Comparison of ENCODE assay signal across 10 cellular contexts in the genomic region with DNA sequence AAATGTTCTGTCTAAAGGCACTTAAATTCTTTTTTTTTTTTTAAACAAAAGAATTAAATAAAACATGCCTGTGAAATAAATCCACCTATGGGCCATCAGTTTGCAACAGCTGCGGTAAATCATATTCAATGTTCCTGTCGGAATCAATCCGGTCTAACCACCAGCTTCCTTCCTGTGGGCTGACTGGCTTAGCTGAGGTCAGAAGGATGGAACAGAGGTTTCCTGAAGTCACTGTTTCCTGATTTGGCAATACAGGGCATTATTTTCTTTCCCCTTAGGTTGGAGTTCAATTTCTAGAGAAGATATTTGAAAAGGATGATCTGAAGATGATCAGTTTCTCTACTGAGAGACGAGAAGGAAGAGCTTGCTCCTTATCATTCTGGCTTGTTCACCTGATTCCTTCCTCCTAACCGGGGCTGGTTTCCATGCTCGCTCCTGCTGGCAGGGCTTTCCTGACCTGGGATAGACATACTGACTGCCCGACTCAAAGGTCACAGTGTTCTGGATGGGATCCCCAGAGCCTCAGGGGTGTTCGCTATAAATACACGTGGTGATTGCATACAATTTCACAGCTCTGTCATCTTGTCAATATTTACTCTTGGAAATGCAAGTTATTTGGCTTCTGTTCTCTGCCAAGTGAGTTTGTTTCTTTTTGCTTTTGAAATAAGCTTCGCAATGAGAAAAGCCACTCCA. TPM values are rescaled to one million over a fixed set of nuclear protein-coding genes. Genes with fewer than 3 reads are reported as not detected.
DNase-seq lines count a peak whose midpoint lies in the region; ATAC-seq, FAIRE-seq and TF ChIP-seq lines count a peak whose summit lies in the region.
"Had no signal": no experiment of that assay in that cellular context is flagged by ENCODE, and none has a peak within 500 bp of the region (broad histone marks: within the 10 kb centered on the region; RNA-seq: fewer than 3 reads in every experiment).

No MANE protein-coding gene starts in this region.

- no peak overlapping the region for H3K27ac Mint-ChIP-seq in neural progenitor cell

- no TSS peak for BruUV-seq in GM12878 (replicated peaks; lab: Mats Ljungman, UMichigan)

- H3K27me3 ChIP-seq in HL-60 (ENCODE audit: insufficient read depth, poor library complexity, severe bottlenecking), result peaks cover 51% of the 10 kb centered on the region
- no peaks in the 10 kb centered on the region; a peak in 1 of 4 replicates for H3K27me3 ChIP-seq in GM12878 (replicated peaks in 1 of 2; ENCODE audit: control insufficient read depth in 2 of 2, insufficient read depth in 2 of 2, low read length in 1 of 2)
- H3K27me3 ChIP-seq in left lung, result peaks cover 0 to 48% of the 10 kb centered on the region in 2 donors
- H3K27me3 ChIP-seq in neural progenitor cell, result no peaks in the 10 kb centered on the region

- H3K27ac ChIP-seq in HL-60 (replicated peaks) (no peak overlapping the region), GM12878 (ENCODE audit: control insufficient read depth, insufficient read depth) (no peak overlapping the region), left lung (peak overlapping the region in 1 of 2 donors; percentile 43), neural progenitor cell (no peak overlapping the region)
- H3K27ac ChIP-seq: epithelial cell of prostate had no signal

- TF ChIP-seq CTCF in AG09309 (IDR thresholded peaks at IDR 0.05; ENCODE audit: control insufficient read depth, insufficient read depth, low read depth, low read length, missing control alignments), result no peak
- TF ChIP-seq CTCF in HL-60 (IDR thresholded peaks at IDR 0.05; ENCODE audit: insufficient read depth, low read length), result no peak
- TF ChIP-seq CTCF in GM12878 (IDR thresholded peaks at IDR 0.05 in 2 of 3, conservative IDR thresholded peaks at IDR 0.05 in 1 of 3; ENCODE audit: control insufficient read depth in 2 of 3, extremely low read depth in 1 of 3, insufficient read depth in 1 of 3, low read depth in 3 of 3, low read length in 3 of 3), result no peak
- no peak for TF ChIP-seq CTCF in left lung (IDR thresholded peaks at IDR 0.05)
- TF ChIP-seq CTCF in neural progenitor cell (IDR thresholded peaks at IDR 0.05), result no peak

- intact Hi-C loops in GM12878 (cut with micrococcal nuclease; ENCODE audit: unreplicated experiment), result no loop called here
- intact Hi-C loops in left lung (cut with DNase I), result no loop called here

- H3K4me1 ChIP-seq in GM12878 (ENCODE audit: control insufficient read depth, insufficient read depth, low read length) (peaks cover 5% of the 10 kb centered on the region), left lung (peaks cover 0 to 14% of the 10 kb centered on the region in 2 donors), neural progenitor cell (no peaks in the 10 kb centered on the region)

- H3K9me3 Mint-ChIP-seq in neural progenitor cell, result no peaks in the 10 kb centered on the region

- H3K27me3 Mint-ChIP-seq in neural progenitor cell (ENCODE audit: insufficient read depth, low read depth), result no peaks in the 10 kb centered on the region

- SMC1A ChIA-PET in GM12878 (lab: Charles Lee; ENCODE audit: uncharacterized antibody, unreplicated experiment), result interaction anchor here (1.5 kb wide), 1 partner anchor 18 kb away, joined by 3 read pairs; no protein-coding TSS in a partner anchor

- DNase-seq in AG09309 (ENCODE audit: low read depth) (peak; percentile 10), HL-60 (ENCODE audit: low read depth in 1 of 2, low spot score in 1 of 2) (peak; percentile 16 to 57), GM12878 (ENCODE audit: low read depth, low spot score) (peak; percentile 2), left lung (no peak), neural progenitor cell (ENCODE audit: low spot score) (no peak), SK-N-DZ (ENCODE audit: low spot score) (no peak)
- DNase-seq: stimulated activated naive CD4-positive, alpha-beta T cell treated with Interleukin-2 at 50 U/mL for 16 hours had no signal

- H3K4me3 Mint-ChIP-seq in neural progenitor cell, result no peak overlapping the region

- H3F3A ChIP-seq in neural progenitor cell (ENCODE audit: low read depth), result no peaks in the 10 kb centered on the region

- H3K36me3 Mint-ChIP-seq in neural progenitor cell, result no peaks in the 10 kb centered on the region

- CTCF ChIA-PET in GM12878 (lab: Yijun Ruan, JAX), result interaction anchor here (1.2 to 1.9 kb wide), 4 partner anchors 14 to 84 kb away, joined by 3 to 5 read pairs (median 4); no protein-coding TSS in a partner anchor

- POLR2A ChIA-PET in GM12878 (lab: Charles Lee), result no interaction called here

- H4K20me1 ChIP-seq in GM12878 (ENCODE audit: control insufficient read depth, insufficient read depth), result no peaks in the 10 kb centered on the region
- no peaks in the 10 kb centered on the region for H4K20me1 ChIP-seq in neural progenitor cell (ENCODE audit: low read depth)

- H3K9me3 ChIP-seq in GM12878 (replicated peaks; ENCODE audit: control insufficient read depth, insufficient read depth, low read length) (peaks cover 4% of the 10 kb centered on the region; the same call in 2 of the 3 replicates), left lung (no peaks in the 10 kb centered on the region), neural progenitor cell (ENCODE audit: low read depth) (no peaks in the 10 kb centered on the region)

- TF ChIP-seq POLR2A in GM12878 (IDR thresholded peaks at IDR 0.05; ENCODE audit: low read depth, low read length), result no peak

- in situ Hi-C loops in GM12878 (cut with MboI), result no loop called here

- no peak overlapping the region for H3K4me3 ChIP-seq in AG09309 (ENCODE audit: control insufficient read depth, low read depth, low read length)
- no peak overlapping the region for H3K4me3 ChIP-seq in HL-60 (replicated peaks; ENCODE audit: insufficient read depth, low read length)
- no peak overlapping the region for H3K4me3 ChIP-seq in GM12878
- H3K4me3 ChIP-seq in left lung, result no peak overlapping the region
- H3K4me3 ChIP-seq in neural progenitor cell, result no peak overlapping the region

- H3K4me2 ChIP-seq in GM12878 (ENCODE audit: control insufficient read depth, insufficient read depth) (peak overlapping the region; percentile 71; the same call in 1 of the 2 replicates), neural progenitor cell (no peak overlapping the region)

- H3K79me2 ChIP-seq in GM12878 (ENCODE audit: control insufficient read depth, insufficient read depth, low read length) (no peaks in the 10 kb centered on the region), neural progenitor cell (ENCODE audit: low read depth) (no peaks in the 10 kb centered on the region)

- TF ChIP-seq EP300 in GM12878 (IDR thresholded peaks at IDR 0.05; ENCODE audit: borderline replicate concordance in 1 of 2, control insufficient read depth in 1 of 2, low read depth in 2 of 2, low read length in 2 of 2), result no peak

- H3K36me3 ChIP-seq in GM12878 (ENCODE audit: control insufficient read depth in 2 of 2, insufficient read depth in 2 of 2, low read length in 1 of 2) (no peaks in the 10 kb centered on the region), left lung (no peaks in the 10 kb centered on the region), neural progenitor cell (no peaks in the 10 kb centered on the region)

- TF ChIP-seq RAD21 in GM12878 (IDR thresholded peaks at IDR 0.05; ENCODE audit: insufficient read depth, low read depth, low read length), result no peak

- H3K9ac ChIP-seq in GM12878 (ENCODE audit: control insufficient read depth, insufficient read depth, low read length) (no peak overlapping the region), neural progenitor cell (no peak overlapping the region)

- H2AFZ ChIP-seq in GM12878 (ENCODE audit: control insufficient read depth, low read depth, low read length) (peak overlapping the region; percentile 23; the same call in 1 of the 2 replicates), neural progenitor cell (replicated peaks) (no peak overlapping the region)

- ATAC-seq in GM12878 (0 out of 3 replicates have a peak, but pooled peaks have one; percentile 27), left lung (peak; percentile 52), GM21529 (IDR thresholded peaks at IDR 0.05; ENCODE audit: unreplicated experiment) (no peak), GM21390 (IDR thresholded peaks at IDR 0.05; ENCODE audit: unreplicated experiment) (no peak)

- H3K4me1 Mint-ChIP-seq in neural progenitor cell, result no peaks in the 10 kb centered on the region

- FAIRE-seq in GM12878 (lab: Jason Lieb, UNC), result no peak

- RAD21 ChIA-PET in GM12878 (lab: Charles Lee; ENCODE audit: unreplicated experiment), result no interaction called here

- WGBS in GM12878 (ENCODE audit: insufficient coverage, insufficient replicate concordance, low lambda C conversion rate, missing lambda C conversion rate), result 20% methylated on average over 10 of the region's 10 CpGs

RNA-seq across cellular contexts. Expression of gene PDLIM3, which starts 21.7 kb away (rescaled TPM):
- 1.8 and 3.8 TPM in 2 replicates for total RNA-seq in GM12878 (2013; cell fraction: nucleolus; rRNA removed)
- total RNA-seq in GM12878 (2014; rRNA removed) (not detected in 2 replicates), GM12878 (2014; rRNA removed; fragmentation: Illumina TruSeq; extraction: Trizol) (not detected in 2 replicates), GM12878 (2021) (not detected in 2 replicates), left lung (10 to 100 TPM; 33.6 to 43.1 TPM), neural progenitor cell (ENCODE audit: low replicate concordance) (1.4 and 5.2 TPM in 2 replicates)
- 0.35 TPM for polyA plus RNA-seq in GM12878 (2011; ENCODE audit: low read depth)
- polyA plus RNA-seq in GM12878 (2011; rRNA removed) (0.08 and 0.10 TPM in 2 replicates), GM12878 (2014; fragmentation: Illumina TruSeq; extraction: Trizol) (not detected in 2 replicates), GM12878 (2014; fragmentation: Nextera tagmentation; extraction: Ambion mirVana) (under 1 TPM in 1 of 2 experiments, not detected in 1; 0.04 TPM), GM12878 (2014; rRNA removed) (not detected in 2 replicates), GM12878 (2016; fragmentation: Nextera tagmentation; extraction: Ambion mirVana) (under 1 TPM in 1 of 2 experiments, not detected in 1; 0.43 TPM)
- 0.10 and 0.12 TPM in 2 replicates for polyA plus RNA-seq in GM12878 (2011; cell fraction: cytosol; rRNA removed)
- polyA plus RNA-seq in GM12878 (2011; cell fraction: nucleus; rRNA removed), result 0.21 TPM in 1 of 2 replicates, not detected in the other
- polyA plus RNA-seq in GM12878 (2012), result 0.48 and 0.50 TPM in 2 replicates
- 0.10 and 0.15 TPM in 2 replicates for polyA minus RNA-seq in GM12878 (2011; rRNA and poly(A)+ RNA removed)
- polyA minus RNA-seq in GM12878 (2011; cell fraction: cytosol; rRNA and poly(A)+ RNA removed), result not detected in 2 replicates
- polyA minus RNA-seq in GM12878 (2011; cell fraction: nucleus; rRNA and poly(A)+ RNA removed), result 0.60 TPM in 1 of 2 replicates, not detected in the other
- 92.0 and 95.3 TPM in 2 replicates for polyA plus RNA-seq in SK-N-DZ (2014; cell fraction: cytosol; rRNA removed)
- polyA plus RNA-seq in SK-N-DZ (2014; cell fraction: nucleus; rRNA removed), result 108 and 110 TPM in 2 replicates

RNA-seq across cellular contexts. Expression of gene CCDC110, which starts 42.1 kb away (rescaled TPM):
- total RNA-seq in GM12878 (2013; cell fraction: nucleolus; rRNA removed), result 0.61 and 1.0 TPM in 2 replicates
- total RNA-seq in GM12878 (2014; rRNA removed) (0.85 and 1.4 TPM in 2 replicates), GM12878 (2014; rRNA removed; fragmentation: Illumina TruSeq; extraction: Trizol) (2.3 TPM in 2 replicates), GM12878 (2021) (1.3 and 1.5 TPM in 2 replicates), left lung (1 to 10 TPM; 1.3 to 2.1 TPM), neural progenitor cell (ENCODE audit: low replicate concordance) (0.93 and 2.0 TPM in 2 replicates)
- 0.42 TPM for polyA plus RNA-seq in GM12878 (2011; ENCODE audit: low read depth)
- polyA plus RNA-seq in GM12878 (2011; rRNA removed) (0.35 TPM in 1 of 2 replicates, not detected in the other), GM12878 (2014; fragmentation: Illumina TruSeq; extraction: Trizol) (1.3 and 2.1 TPM in 2 replicates), GM12878 (2014; fragmentation: Nextera tagmentation; extraction: Ambion mirVana) (1 to 10 TPM; 1.2 to 2.1 TPM), GM12878 (2014; rRNA removed) (0.85 and 0.89 TPM in 2 replicates), GM12878 (2016; fragmentation: Nextera tagmentation; extraction: Ambion mirVana) (1 to 10 TPM; 2.4 to 3.1 TPM)
- not detected in 2 replicates for polyA plus RNA-seq in GM12878 (2011; cell fraction: cytosol; rRNA removed)
- polyA plus RNA-seq in GM12878 (2011; cell fraction: nucleus; rRNA removed), result not detected in 2 replicates
- 2.2 and 3.8 TPM in 2 replicates for polyA plus RNA-seq in GM12878 (2012)
- polyA minus RNA-seq in GM12878 (2011; rRNA and poly(A)+ RNA removed), result not detected in 2 replicates
- not detected in 2 replicates for polyA minus RNA-seq in GM12878 (2011; cell fraction: cytosol; rRNA and poly(A)+ RNA removed)
- polyA minus RNA-seq in GM12878 (2011; cell fraction: nucleus; rRNA and poly(A)+ RNA removed), result not detected in 2 replicates
- 0.19 and 0.22 TPM in 2 replicates for polyA plus RNA-seq in SK-N-DZ (2014; cell fraction: cytosol; rRNA removed)
- 0.40 and 0.93 TPM in 2 replicates for polyA plus RNA-seq in SK-N-DZ (2014; cell fraction: nucleus; rRNA removed)

Comparison
In these comparisons a context has a peak if more than half of its experiments do, and no peak if none do; other contexts are left out.
1. DNase-seq: peak in AG09309 (single experiment), HL-60 (2 of 2) and GM12878 (single experiment); none in left lung (0 of 2), neural progenitor cell (single experiment) and SK-N-DZ (single experiment).
2. ATAC-seq: peak in GM12878 (single experiment) and left lung (single experiment); none in GM21529 (single experiment) and GM21390 (single experiment).